Comparison of ENCODE assay signal across 8 cellular contexts in the genomic region with DNA sequence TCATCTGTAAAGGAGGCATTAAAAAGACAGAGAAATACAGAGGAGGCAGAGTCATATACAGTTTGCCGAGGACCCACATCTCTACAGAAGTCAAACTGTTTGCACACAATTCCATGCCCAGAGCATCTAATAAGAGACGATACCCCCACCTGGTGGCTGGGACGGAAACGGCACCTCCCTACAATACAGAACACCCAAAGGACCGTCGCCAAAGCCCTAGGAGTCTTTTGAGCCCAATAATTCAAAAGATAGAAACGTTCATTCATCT. TPM values are rescaled to one million over a fixed set of nuclear protein-coding genes. Genes with fewer than 3 reads are reported as not detected.
DNase-seq lines count a peak whose midpoint lies in the region; ATAC-seq, FAIRE-seq and TF ChIP-seq lines count a peak whose summit lies in the region.

No MANE protein-coding gene starts in this region.

- DNase-seq in AG09319 (ENCODE audit: extremely low read depth, low read depth) (peak; percentile 87), GM19239 (ENCODE audit: insufficient read length, low spot score) (no peak), NCI-H460 (ENCODE audit: extremely low read depth, low read depth) (peak; percentile 81), chondrocyte (ENCODE audit: low spot score) (no peak), left kidney (ENCODE audit: low read depth, low spot score) (peak; percentile 96)
- DNase-seq in activated CD4-positive, alpha-beta T cell treated with anti-CD3 and anti-CD28 coated beads for 24 hours (ENCODE audit: low read depth in 2 of 2) = peak; percentile 86 to 89
- peak; percentile 91 for DNase-seq in stimulated activated CD4-positive, alpha-beta T cell treated with anti-CD3 and anti-CD28 coated beads, Interleukin-1b, Interleukin-23, amount 100 ng/mL, for 48 hours

- peaks cover 61% of the 10 kb centered on the region for H3K4me1 Mint-ChIP-seq in chondrocyte (ENCODE audit: low read depth)

- ATAC-seq in HG03432 (IDR thresholded peaks at IDR 0.05; ENCODE audit: unreplicated experiment) = peak; percentile 25

- FAIRE-seq in GM19239 (lab: Jason Lieb, UNC) = peak; percentile 98

- peak overlapping the region; percentile 97 for H3K4me3 Mint-ChIP-seq in chondrocyte (ENCODE audit: unreplicated experiment)

- peak overlapping the region; percentile 93 for H3K27ac Mint-ChIP-seq in chondrocyte (ENCODE audit: unreplicated experiment)

- no peaks in the 10 kb centered on the region for H3K9me3 Mint-ChIP-seq in chondrocyte (ENCODE audit: low read depth)

- no peaks in the 10 kb centered on the region for H3K27me3 Mint-ChIP-seq in chondrocyte (ENCODE audit: low read depth)

- TF ChIP-seq CTCF in AG09319 (IDR thresholded peaks at IDR 0.05; ENCODE audit: low read depth, low read length) = peak; percentile 83
- peak; percentile 96 for TF ChIP-seq CTCF in chondrocyte (IDR thresholded peaks at IDR 0.05)

- H3K36me3 Mint-ChIP-seq in chondrocyte (ENCODE audit: low read depth) = peaks cover 22% of the 10 kb centered on the region

RNA-seq across cellular contexts. Expression of gene PLEKHG2, which starts 0.7 kb away (rescaled TPM):
- total RNA-seq in NCI-H460 (2014; rRNA removed; shearing (Covaris generic)) = 16.7 and 18.0 TPM in 2 replicates
- 43.7 and 67.1 TPM in 2 replicates for polyA plus RNA-seq in NCI-H460 (2014; cell fraction: nucleus; rRNA removed)
- total RNA-seq in chondrocyte = 108 to 154 TPM (median 150 TPM) in 3 replicates

RNA-seq across cellular contexts. Expression of gene ZFP36, which starts 5.1 kb away (rescaled TPM):
- 15.1 and 24.6 TPM in 2 replicates for total RNA-seq in NCI-H460 (2014; rRNA removed; shearing (Covaris generic))
- polyA plus RNA-seq in NCI-H460 (2014; cell fraction: nucleus; rRNA removed) = 9.3 TPM in 2 replicates
- total RNA-seq in chondrocyte = 30.2 to 55.7 TPM (median 46.3 TPM) in 3 replicates

RNA-seq across cellular contexts. Expression of gene MED29, which starts 20.6 kb away (rescaled TPM):
- total RNA-seq in NCI-H460 (2014; rRNA removed; shearing (Covaris generic)) = 20.8 and 22.5 TPM in 2 replicates
- 13.2 and 20.9 TPM in 2 replicates for polyA plus RNA-seq in NCI-H460 (2014; cell fraction: nucleus; rRNA removed)
- total RNA-seq in chondrocyte = 27.0 to 31.1 TPM (median 28.7 TPM) in 3 replicates

RNA-seq across cellular contexts. Expression of gene PAF1, which starts 20.9 kb away (rescaled TPM):
- total RNA-seq in NCI-H460 (2014; rRNA removed; shearing (Covaris generic)) = 21.1 and 27.7 TPM in 2 replicates
- 20.1 and 20.5 TPM in 2 replicates for polyA plus RNA-seq in NCI-H460 (2014; cell fraction: nucleus; rRNA removed)
- 32.2 to 39.7 TPM (median 32.5 TPM) in 3 replicates for total RNA-seq in chondrocyte

RNA-seq across cellular contexts. Expression of gene RPS16, which starts 24.0 kb away (rescaled TPM):
- total RNA-seq in NCI-H460 (2014; rRNA removed; shearing (Covaris generic)) = 541 and 944 TPM in 2 replicates
- polyA plus RNA-seq in NCI-H460 (2014; cell fraction: nucleus; rRNA removed) = 43.3 and 118 TPM in 2 replicates
- total RNA-seq in chondrocyte = 1,022 to 1,375 TPM (median 1,065 TPM) in 3 replicates

Comparison
In these comparisons a context has a peak if more than half of its experiments do, and no peak if none do; other contexts are left out.
1. DNase-seq: peak in AG09319 (single experiment), NCI-H460 (single experiment), activated CD4-positive, alpha-beta T cell treated with anti-CD3 and anti-CD28 coated beads for 24 hours (2 of 2), left kidney (single experiment) and stimulated activated CD4-positive, alpha-beta T cell treated with anti-CD3 and anti-CD28 coated beads, Interleukin-1b, Interleukin-23, amount 100 ng/mL, for 48 hours (single experiment); none in GM19239 (single experiment) and chondrocyte (single experiment).